In genomic region chr7:121406866-121407439, GRCh38 we compare ENCODE assay signal across 2 cellular contexts.
TF ChIP-seq lines count a peak whose summit lies in the region.

No MANE protein-coding gene starts in this region.

TF ChIP-seq in HCT116, 20 proteins besides CTCF, POLR2A, EP300 and RAD21 (continued from another document):
- no peak for TF ChIP-seq YY1 (IDR thresholded peaks at IDR 0.05; ENCODE audit: extremely low read depth, insufficient replicate concordance, low read depth, low read length)
- TF ChIP-seq, protein P1, sequence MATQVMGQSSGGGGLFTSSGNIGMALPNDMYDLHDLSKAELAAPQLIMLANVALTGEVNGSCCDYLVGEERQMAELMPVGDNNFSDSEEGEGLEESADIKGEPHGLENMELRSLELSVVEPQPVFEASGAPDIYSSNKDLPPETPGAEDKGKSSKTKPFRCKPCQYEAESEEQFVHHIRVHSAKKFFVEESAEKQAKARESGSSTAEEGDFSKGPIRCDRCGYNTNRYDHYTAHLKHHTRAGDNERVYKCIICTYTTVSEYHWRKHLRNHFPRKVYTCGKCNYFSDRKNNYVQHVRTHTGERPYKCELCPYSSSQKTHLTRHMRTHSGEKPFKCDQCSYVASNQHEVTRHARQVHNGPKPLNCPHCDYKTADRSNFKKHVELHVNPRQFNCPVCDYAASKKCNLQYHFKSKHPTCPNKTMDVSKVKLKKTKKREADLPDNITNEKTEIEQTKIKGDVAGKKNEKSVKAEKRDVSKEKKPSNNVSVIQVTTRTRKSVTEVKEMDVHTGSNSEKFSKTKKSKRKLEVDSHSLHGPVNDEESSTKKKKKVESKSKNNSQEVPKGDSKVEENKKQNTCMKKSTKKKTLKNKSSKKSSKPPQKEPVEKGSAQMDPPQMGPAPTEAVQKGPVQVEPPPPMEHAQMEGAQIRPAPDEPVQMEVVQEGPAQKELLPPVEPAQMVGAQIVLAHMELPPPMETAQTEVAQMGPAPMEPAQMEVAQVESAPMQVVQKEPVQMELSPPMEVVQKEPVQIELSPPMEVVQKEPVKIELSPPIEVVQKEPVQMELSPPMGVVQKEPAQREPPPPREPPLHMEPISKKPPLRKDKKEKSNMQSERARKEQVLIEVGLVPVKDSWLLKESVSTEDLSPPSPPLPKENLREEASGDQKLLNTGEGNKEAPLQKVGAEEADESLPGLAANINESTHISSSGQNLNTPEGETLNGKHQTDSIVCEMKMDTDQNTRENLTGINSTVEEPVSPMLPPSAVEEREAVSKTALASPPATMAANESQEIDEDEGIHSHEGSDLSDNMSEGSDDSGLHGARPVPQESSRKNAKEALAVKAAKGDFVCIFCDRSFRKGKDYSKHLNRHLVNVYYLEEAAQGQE (IDR thresholded peaks at IDR 0.05; ENCODE audit: low read depth), result no peak

TF ChIP-seq in WTC11, 78 proteins besides CTCF, POLR2A, EP300 and RAD21 (continued from another document):
- no peak for TF ChIP-seq ERG (CRISPR knock-in tag; IDR thresholded peaks at IDR 0.05)
- no peak for TF ChIP-seq CBFB (CRISPR knock-in tag; IDR thresholded peaks at IDR 0.05; ENCODE audit: low read depth)
- no peak for TF ChIP-seq JAZF1 (CRISPR knock-in tag; IDR thresholded peaks at IDR 0.05)
